ENCODE assay signal across 1 cellular context in the genomic region with DNA sequence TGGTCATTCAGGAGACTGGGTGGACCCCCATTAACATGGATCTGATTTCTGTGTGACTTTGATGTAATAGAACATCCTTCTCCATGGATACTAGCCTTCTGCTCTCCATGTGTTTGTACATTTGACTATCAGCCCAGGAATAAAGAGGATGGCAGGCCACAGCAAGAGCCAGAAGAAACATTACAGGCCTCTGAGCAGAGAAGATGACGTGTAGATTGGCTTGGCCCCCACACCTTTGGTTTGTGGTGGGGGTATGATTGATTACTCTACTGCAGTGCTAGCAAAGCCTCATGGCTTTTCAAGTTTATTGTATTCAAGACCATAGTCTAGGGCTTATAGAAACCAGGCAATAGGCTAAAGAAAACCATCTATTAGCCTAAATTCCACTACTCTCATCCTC.
TF ChIP-seq lines count a peak whose summit lies in the region.

No MANE protein-coding gene starts in this region.

TF ChIP-seq in IMR-90, 13 proteins besides CTCF, POLR2A, EP300 and RAD21:
- TF ChIP-seq CEBPB (IDR thresholded peaks at IDR 0.05; ENCODE audit: low read depth, low read length), result no peak
- TF ChIP-seq, protein P1, sequence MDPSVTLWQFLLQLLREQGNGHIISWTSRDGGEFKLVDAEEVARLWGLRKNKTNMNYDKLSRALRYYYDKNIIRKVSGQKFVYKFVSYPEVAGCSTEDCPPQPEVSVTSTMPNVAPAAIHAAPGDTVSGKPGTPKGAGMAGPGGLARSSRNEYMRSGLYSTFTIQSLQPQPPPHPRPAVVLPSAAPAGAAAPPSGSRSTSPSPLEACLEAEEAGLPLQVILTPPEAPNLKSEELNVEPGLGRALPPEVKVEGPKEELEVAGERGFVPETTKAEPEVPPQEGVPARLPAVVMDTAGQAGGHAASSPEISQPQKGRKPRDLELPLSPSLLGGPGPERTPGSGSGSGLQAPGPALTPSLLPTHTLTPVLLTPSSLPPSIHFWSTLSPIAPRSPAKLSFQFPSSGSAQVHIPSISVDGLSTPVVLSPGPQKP (IDR thresholded peaks at IDR 0.05; ENCODE audit: borderline replicate concordance, low read depth, low read length), result no peak
- TF ChIP-seq CHD1 (IDR thresholded peaks at IDR 0.05; ENCODE audit: low read depth, low read length), result no peak
- TF ChIP-seq NFE2L2 (IDR thresholded peaks at IDR 0.05; ENCODE audit: low read depth, low read length), result no peak
- TF ChIP-seq FOS (IDR thresholded peaks at IDR 0.05; ENCODE audit: low read depth, low read length), result no peak
- no peak for TF ChIP-seq RCOR1 (IDR thresholded peaks at IDR 0.05; ENCODE audit: insufficient replicate concordance, low read length)
- TF ChIP-seq RFX5 (IDR thresholded peaks at IDR 0.05; ENCODE audit: low read depth, low read length), result no peak
